ENCODE assay signal across 11 cellular contexts in the genomic region with DNA sequence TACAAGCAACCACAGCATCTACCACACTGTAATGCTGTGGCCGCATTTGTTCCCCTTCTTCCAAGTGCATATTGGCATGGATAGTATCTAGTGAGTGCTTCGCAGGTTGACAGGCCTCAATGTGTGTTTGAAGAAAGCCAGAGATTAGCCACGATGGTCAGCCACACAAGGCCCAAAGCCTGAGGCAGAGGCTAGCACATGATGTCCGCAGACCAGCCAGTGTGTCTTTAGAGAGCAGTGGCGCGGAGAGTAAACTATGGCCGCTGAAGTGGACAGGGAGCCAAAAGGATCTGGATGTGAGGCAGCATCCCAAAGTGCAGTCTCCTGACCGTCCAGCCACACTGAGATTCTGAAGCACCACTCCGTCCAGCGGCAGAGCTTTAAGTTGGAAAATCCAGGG. TPM values are rescaled to one million over a fixed set of nuclear protein-coding genes. Genes with fewer than 3 reads are reported as not detected.
DNase-seq lines count a peak whose midpoint lies in the region; ATAC-seq and TF ChIP-seq lines count a peak whose summit lies in the region.
"Had no signal": no experiment of that assay in that cellular context is flagged by ENCODE, and none has a peak within 500 bp of the region (broad histone marks: within the 10 kb centered on the region; RNA-seq: fewer than 3 reads in every experiment).

No MANE protein-coding gene starts in this region.

- no peak for TF ChIP-seq CTCF in A673 (conservative IDR thresholded peaks at IDR 0.05; ENCODE audit: low read depth, low read length)
- TF ChIP-seq CTCF in RWPE1 (conservative IDR thresholded peaks at IDR 0.05; ENCODE audit: low read depth), result no peak
- no peak for TF ChIP-seq CTCF in natural killer cell (IDR thresholded peaks at IDR 0.05)

- DNase-seq in A673 (ENCODE audit: low spot score), result no peak
- DNase-seq in RWPE1 (ENCODE audit: low spot score), result no peak
- DNase-seq in foreskin melanocyte, result peak; percentile 46
- no peak for DNase-seq in natural killer cell
- no peak for DNase-seq in HUDEP-2 (lab: John Stamatoyannopoulos, UW; ENCODE audit: unreplicated experiment in 76 of 76)
- no peak for DNase-seq in NCI-H226
- no peak for DNase-seq in activated gamma-delta T cell treated with Interleukin-2 at 50 U/mL for 16 hours
- no peak for DNase-seq in NCI-H510A (lab: John Stamatoyannopoulos, UW)
- DNase-seq: activated CD4-positive, CD25-positive, alpha-beta regulatory T cell treated with anti-CD3 and anti-CD28 coated beads, Interleukin-2, amount 50 U/mL, for 72 hours; body of pancreas; NK-92 treated with Interleukin-12 subunit alpha and Interleukin-12 subunit beta, amount 100 ng/mL, for 24 hours had no signal

- intact Hi-C loops in A673 (cut with micrococcal nuclease; ENCODE audit: unreplicated experiment), result no loop called here
- intact Hi-C loops in natural killer cell (cut with micrococcal nuclease), result no loop called here

- POLR2A ChIA-PET in A673 (lab: Charles Lee; ENCODE audit: low non-redundant PET) (no interaction called here), RWPE1 (lab: Yijun Ruan, JAX; ENCODE audit: low non-redundant PET) (no interaction called here)

- H3K4me1 Mint-ChIP-seq in natural killer cell, result peaks cover 93 to 98% of the 10 kb centered on the region in 2 donors

- no peaks in the 10 kb centered on the region for H3K27me3 ChIP-seq in A673 (replicated peaks; ENCODE audit: insufficient read depth, low read depth, low read length, poor library complexity)
- H3K27me3 ChIP-seq: body of pancreas had no signal

- H3K27ac Mint-ChIP-seq in natural killer cell, result peak overlapping the region; percentile 14 to 82

- no peaks in the 10 kb centered on the region for H3K27me3 Mint-ChIP-seq in natural killer cell (ENCODE audit: low read depth in 2 of 2)

- H3K27ac ChIP-seq in A673 (ENCODE audit: low read depth, low read length, poor library complexity, severe bottlenecking) (peak overlapping the region; percentile 92), RWPE1 (peak overlapping the region; percentile 89)

- no peaks in the 10 kb centered on the region for H3K36me3 Mint-ChIP-seq in natural killer cell

- H3K4me3 Mint-ChIP-seq in natural killer cell, result peak overlapping the region; percentile 33

- CTCF ChIA-PET in A673 (lab: Charles Lee) (interaction anchor here (0.7 kb wide), 1 partner anchor 32 kb away, joined by 3 read pairs; no protein-coding TSS in a partner anchor), RWPE1 (lab: Yijun Ruan, JAX) (interaction anchor here (0.5 kb wide), 1 partner anchor 65 kb away, joined by 3 read pairs; no protein-coding TSS in a partner anchor)

- BruUV-seq in A673 (replicated peaks; lab: Mats Ljungman, UMichigan), result no TSS peak

- no peaks in the 10 kb centered on the region for H3K9me3 Mint-ChIP-seq in natural killer cell

- H3K4me3 ChIP-seq in A673 (ENCODE audit: low read depth, low read length, poor library complexity, severe bottlenecking), result no peak overlapping the region
- H3K4me3 ChIP-seq: body of pancreas had no signal

- ATAC-seq in natural killer cell, result no peak
- ATAC-seq: body of pancreas had no signal

- peaks cover 12% of the 10 kb centered on the region for H3K36me3 ChIP-seq in A673 (ENCODE audit: insufficient read depth, low read length, poor library complexity, severe bottlenecking)

- no peaks in the 10 kb centered on the region for H3K9me3 ChIP-seq in A673 (ENCODE audit: low read depth, low read length, poor library complexity, severe bottlenecking)
- H3K9me3 ChIP-seq: body of pancreas had no signal

- peaks cover 85% of the 10 kb centered on the region for H3K4me1 ChIP-seq in A673 (ENCODE audit: insufficient read depth, low read length, poor library complexity, severe bottlenecking)

RNA-seq across cellular contexts. Expression of a gene that starts 36.0 kb away (rescaled TPM):
- total RNA-seq in A673 (2021), result 174 and 178 TPM in 2 replicates
- 100 to 1,000 TPM in 1 of 3 donors, 10 to 100 TPM in 2; 91.9 to 116 (median 98.3) TPM for total RNA-seq in natural killer cell
